Comparison of ENCODE assay signal across 24 cellular contexts in genomic region chr12:127899981-127900380, GRCh38.
"Had no signal": no experiment of that assay in that cellular context is flagged by ENCODE, and none has a peak within 500 bp of the region (broad histone marks: within the 10 kb centered on the region; RNA-seq: fewer than 3 reads in every experiment).

No MANE protein-coding gene starts in this region.

- H3K9me3 Mint-ChIP-seq: natural killer cell treated with Interleukin-12 subunit alpha and Interleukin-12 subunit beta and Interleukin-15 and Interleukin-18, amount 100 ng/mL, for 72 hours; neural progenitor cell had no signal

- H3K4me1 ChIP-seq: esophagus squamous epithelium, heart right ventricle, left ventricle myocardium inferior, lower lobe of right lung, neural progenitor cell, parathyroid adenoma, right lobe of liver, transverse colon, upper lobe of right lung, uterus had no signal

- H3K9me3 ChIP-seq: esophagus squamous epithelium, heart right ventricle, left ventricle myocardium inferior, lower lobe of right lung, right lobe of liver, thoracic aorta, transverse colon, upper lobe of right lung, uterus had no signal

- H3K27me3 ChIP-seq: esophagus squamous epithelium, heart right ventricle, neural progenitor cell, right lobe of liver, transverse colon, upper lobe of right lung, uterus had no signal

- H3K4me3 Mint-ChIP-seq: effector memory CD8-positive, alpha-beta T cell; natural killer cell treated with Interleukin-12 subunit alpha and Interleukin-12 subunit beta and Interleukin-15 and Interleukin-18, amount 100 ng/mL, for 72 hours; neural progenitor cell; stimulated activated naive B cell treated with anti-CD40 and anti-IgM and Interleukin-4, amounts not matched to agents 10 μg/mL and 1 μg/mL and 100 μg/mL, for 72 hours; stimulated activated naive CD8-positive, alpha-beta T cell treated with anti-CD3 and anti-CD28 coated beads, Interleukin-15, Interleukin-2, amounts not matched to agents 100 ng/mL and 50 ng/mL, for 24 hours had no signal

- H3K36me3 Mint-ChIP-seq: neural progenitor cell; stimulated activated naive B cell treated with anti-CD40 and anti-IgM and Interleukin-4, amounts not matched to agents 10 μg/mL and 1 μg/mL and 100 μg/mL, for 72 hours had no signal

- H3K79me2 ChIP-seq: parathyroid adenoma had no signal

- H3K36me3 ChIP-seq: esophagus squamous epithelium, heart right ventricle, left ventricle myocardium inferior, lower lobe of right lung, neural progenitor cell, right lobe of liver, thoracic aorta, transverse colon, upper lobe of right lung, uterus had no signal

- H3K4me1 Mint-ChIP-seq: neural progenitor cell; stimulated activated naive B cell treated with anti-CD40 and anti-IgM and Interleukin-4, amounts not matched to agents 10 μg/mL and 1 μg/mL and 100 μg/mL, for 72 hours had no signal

- H3K4me3 ChIP-seq: esophagus squamous epithelium, heart right ventricle, left ventricle myocardium inferior, lower lobe of right lung, neural progenitor cell, right lobe of liver, thoracic aorta, transverse colon, upper lobe of right lung, uterus had no signal

- H3K27ac Mint-ChIP-seq: effector memory CD8-positive, alpha-beta T cell; natural killer cell treated with Interleukin-12 subunit alpha and Interleukin-12 subunit beta and Interleukin-15 and Interleukin-18, amount 100 ng/mL, for 72 hours; neural progenitor cell; progenitor cell of endocrine pancreas; stimulated activated naive B cell treated with anti-CD40 and anti-IgM and Interleukin-4, amounts not matched to agents 10 μg/mL and 1 μg/mL and 100 μg/mL, for 72 hours; stimulated activated naive CD8-positive, alpha-beta T cell treated with anti-CD3 and anti-CD28 coated beads, Interleukin-15, Interleukin-2, amounts not matched to agents 100 ng/mL and 50 ng/mL, for 24 hours had no signal

- H3K27me3 Mint-ChIP-seq: effector memory CD8-positive, alpha-beta T cell; stimulated activated naive B cell treated with anti-CD40 and anti-IgM and Interleukin-4, amounts not matched to agents 10 μg/mL and 1 μg/mL and 100 μg/mL, for 72 hours; stimulated activated naive CD8-positive, alpha-beta T cell treated with anti-CD3 and anti-CD28 coated beads, Interleukin-15, Interleukin-2, amounts not matched to agents 100 ng/mL and 50 ng/mL, for 24 hours had no signal

- H3K4me2 ChIP-seq: neural progenitor cell had no signal

- H3K9ac ChIP-seq: neural progenitor cell, parathyroid adenoma had no signal

- DNase-seq: cortex of kidney; effector memory CD8-positive, alpha-beta T cell; erythroblast; esophagus squamous epithelium; foreskin melanocyte; glutamatergic neuron; heart right ventricle; left cardiac atrium; left ventricle myocardium inferior; lower lobe of right lung; right lobe of liver; small intestine; stimulated activated CD4-positive, alpha-beta T cell treated with anti-CD3 and anti-CD28 coated beads, Interleukin-15, amount 100 ng/mL, for 24 hours; stimulated activated CD4-positive, alpha-beta T cell treated with anti-CD3 and anti-CD28 coated beads, Interleukin-2, amount 100 ng/mL, for 48 hours; stimulated activated naive B cell treated with anti-CD40 and anti-IgM and Interleukin-4, amounts not matched to agents 10 μg/mL and 1 μg/mL and 100 μg/mL, for 72 hours; transverse colon; upper lobe of right lung; uterus had no signal

- H3K27ac ChIP-seq: esophagus squamous epithelium, heart right ventricle, left ventricle myocardium inferior, lower lobe of right lung, neural progenitor cell, parathyroid adenoma, right lobe of liver, thoracic aorta, transverse colon, upper lobe of right lung, uterus had no signal

- H2AFZ ChIP-seq: neural progenitor cell, parathyroid adenoma had no signal
